In genomic region chr15:50633653-50634052, GRCh38 we compare ENCODE assay signal across 1 cellular context.
TF ChIP-seq lines count a peak whose summit lies in the region.

No MANE protein-coding gene starts in this region.

TF ChIP-seq in WTC11, 78 proteins besides CTCF, POLR2A, EP300 and RAD21 (continued from another document):
- TF ChIP-seq ATF6 (CRISPR knock-in tag; IDR thresholded peaks at IDR 0.05), result no peak
- TF ChIP-seq ATF2 (CRISPR knock-in tag; IDR thresholded peaks at IDR 0.05; ENCODE audit: borderline replicate concordance, low read depth), result no peak
- no peak for TF ChIP-seq MYBL2 (CRISPR knock-in tag; IDR thresholded peaks at IDR 0.05)
